In genomic region chr1:17352419-17352909, GRCh38 we compare ENCODE assay signal across 23 cellular contexts. TPM values are rescaled to one million over a fixed set of nuclear protein-coding genes. Genes with fewer than 3 reads are reported as not detected.
DNase-seq lines count a peak whose midpoint lies in the region; ATAC-seq, FAIRE-seq and TF ChIP-seq lines count a peak whose summit lies in the region.
"Had no signal": no experiment of that assay in that cellular context is flagged by ENCODE, and none has a peak within 500 bp of the region (broad histone marks: within the 10 kb centered on the region; RNA-seq: fewer than 3 reads in every experiment).

No MANE protein-coding gene starts in this region.

- 87% methylated on average over 8 of the region's 8 CpGs; no CpG with 5 or more reads in 1 of the 2 experiments for WGBS in H1 (ENCODE audit: extremely low coverage in 1 of 2, insufficient coverage in 1 of 2, insufficient read length in 1 of 2, insufficient replicate concordance in 2 of 2, low coverage in 1 of 2, low lambda C conversion rate in 2 of 2, missing lambda C conversion rate in 1 of 2), 2 experiments

- H3K4me1 ChIP-seq in BLaER1 treated with 17β-estradiol and CSF1 and Interleukin-3, amounts not matched to agents 10 nM and 100 nM = peaks cover 22 to 77% (median 59%) of the 10 kb centered on the region in 10 experiments
- H3K4me1 ChIP-seq in HEK293 (ENCODE audit: control insufficient read depth, insufficient read depth, low read length) (no peaks in the 10 kb centered on the region), H1 (replicated peaks in 1 of 4; ENCODE audit: control insufficient read depth in 3 of 4, insufficient read depth in 4 of 4, low read length in 3 of 4) (peaks cover 0 to 5% (median 1%) of the 10 kb centered on the region in 4 experiments; a peak in 1 of 7 replicates)
- H3K4me1 ChIP-seq: Caco-2 had no signal

- H2BK12ac ChIP-seq in H1 (ENCODE audit: low read depth, low read length) = 0 out of 2 replicates have a peak overlapping the region, but pooled peaks have one; percentile 39

- H4K8ac ChIP-seq in H1 (ENCODE audit: extremely low read depth, insufficient read depth, low read length) = no peak overlapping the region

- no peak overlapping the region for H3K27ac ChIP-seq in BLaER1 treated with 17β-estradiol and CSF1 and Interleukin-3, amounts not matched to agents 10 nM and 100 nM
- H3K27ac ChIP-seq in HEK293 (ENCODE audit: extremely low read depth, low read depth, low read length) (no peak overlapping the region), H1 (ENCODE audit: low read depth, low read length) (no peak overlapping the region)

- TF ChIP-seq POLR2A in H1 (IDR thresholded peaks at IDR 0.05; ENCODE audit: control extremely low read depth in 1 of 2, low read depth in 2 of 2, low read length in 2 of 2) = no peak
- TF ChIP-seq POLR2A in H54 (IDR thresholded peaks at IDR 0.05; ENCODE audit: low read depth, low read length) = no peak

- no peak overlapping the region for H2AFZ ChIP-seq in H1 (ENCODE audit: low read length)
- H2AFZ ChIP-seq: GM23338 had no signal

- TF ChIP-seq CTCF in HEK293 (tag by site-specific recombination; IDR thresholded peaks at IDR 0.05) (no peak), H1 (IDR thresholded peaks at IDR 0.05; ENCODE audit: control extremely low read depth in 1 of 3, insufficient read depth in 1 of 3, low read depth in 1 of 3, low read length in 3 of 3) (no peak)

- CTCF ChIA-PET in HEK293 (lab: Yijun Ruan, JAX) = interaction anchor here (0.6 kb wide), 1 partner anchor 16 kb away, joined by 3 read pairs; no protein-coding TSS in a partner anchor
- CTCF ChIA-PET in H1 (lab: Charles Lee; ENCODE audit: partially characterized antibody) = no interaction called here

- DNase-seq in H1 (ENCODE audit: low read depth in 1 of 2, low spot score in 2 of 2) (no peak), H54 (ENCODE audit: insufficient read length, low spot score) (no peak), NCI-H1930 (lab: John Stamatoyannopoulos, UW) (no peak), ecto neural progenitor cell (ENCODE audit: low spot score) (no peak)
- DNase-seq in stimulated activated naive B cell treated with anti-CD40 and anti-IgM and Interleukin-4, amounts not matched to agents 10 μg/mL and 1 μg/mL and 100 μg/mL, for 72 hours = no peak
- DNase-seq: 8988T; C1 segment of cervical spinal cord; Caco-2; CD4-positive, alpha-beta T cell; HCEC 1CT; HFFc6; KG1 had no signal

- no peak overlapping the region for H3K23ac ChIP-seq in H1 (ENCODE audit: insufficient read length)

- H3K27me3 Mint-ChIP-seq in stimulated activated naive B cell treated with anti-CD40 and anti-IgM and Interleukin-4, amounts not matched to agents 10 μg/mL and 1 μg/mL and 100 μg/mL, for 72 hours = peaks cover 27 to 31% of the 10 kb centered on the region in 2 donors
- H3K27me3 Mint-ChIP-seq: CD4-positive, alpha-beta T cell had no signal

- H4K91ac ChIP-seq in H1 (replicated peaks; ENCODE audit: insufficient read length, low read length) = no peak overlapping the region

- no peak overlapping the region for H3K4me3 Mint-ChIP-seq in stimulated activated naive B cell treated with anti-CD40 and anti-IgM and Interleukin-4, amounts not matched to agents 10 μg/mL and 1 μg/mL and 100 μg/mL, for 72 hours
- H3K4me3 Mint-ChIP-seq: CD4-positive, alpha-beta T cell; GM23338; HFFc6; IgD-negative memory B cell had no signal

- ATAC-seq in stimulated activated naive B cell treated with anti-CD40 and anti-IgM and Interleukin-4, amounts not matched to agents 10 μg/mL and 1 μg/mL and 100 μg/mL, for 72 hours (replicated peaks) = no peak
- ATAC-seq: GM23338 had no signal

- no peaks in the 10 kb centered on the region for H3K79me2 ChIP-seq in H1 (ENCODE audit: control insufficient read depth in 1 of 2, insufficient read depth in 2 of 2, low read length in 2 of 2)

- H3K36me3 ChIP-seq in BLaER1 treated with 17β-estradiol and CSF1 and Interleukin-3, amounts not matched to agents 10 nM and 100 nM = no peaks in the 10 kb centered on the region
- H3K36me3 ChIP-seq in HEK293 (ENCODE audit: control insufficient read depth in 2 of 2, insufficient read depth in 1 of 2, low read length in 2 of 2) = no peaks in the 10 kb centered on the region
- H3K36me3 ChIP-seq in H1 (ENCODE audit: control insufficient read depth in 2 of 4, insufficient read depth in 4 of 4, low read length in 3 of 4) = no peaks in the 10 kb centered on the region

- no peaks in the 10 kb centered on the region for H3K36me3 Mint-ChIP-seq in stimulated activated naive B cell treated with anti-CD40 and anti-IgM and Interleukin-4, amounts not matched to agents 10 μg/mL and 1 μg/mL and 100 μg/mL, for 72 hours

- H3K9me3 Mint-ChIP-seq in stimulated activated naive B cell treated with anti-CD40 and anti-IgM and Interleukin-4, amounts not matched to agents 10 μg/mL and 1 μg/mL and 100 μg/mL, for 72 hours = no peaks in the 10 kb centered on the region
- H3K9me3 Mint-ChIP-seq: CD4-positive, alpha-beta T cell; GM23338; HFFc6 had no signal

- no peaks in the 10 kb centered on the region; a peak in 1 of 22 replicates for H4K20me1 ChIP-seq in BLaER1 treated with 17β-estradiol and CSF1 and Interleukin-3, amounts not matched to agents 10 nM and 100 nM
- H4K20me1 ChIP-seq in H1 (replicated peaks in 1 of 2; ENCODE audit: control insufficient read depth in 1 of 2, insufficient read depth in 2 of 2, low read length in 2 of 2) = peaks cover 0 to 2% of the 10 kb centered on the region in 2 experiments

- H3K4me2 ChIP-seq in BLaER1 treated with 17β-estradiol and CSF1 and Interleukin-3, amounts not matched to agents 10 nM and 100 nM = peak overlapping the region in 6 of 11 experiments; percentile 12 to 56 (median 36); a peak in 9 of 22 replicates
- H3K4me2 ChIP-seq in H1 (ENCODE audit: insufficient read depth in 1 of 2, low read depth in 2 of 2, low read length in 2 of 2) = no peak overlapping the region
- H3K4me2 ChIP-seq: GM23338 had no signal

- H3K4me3 ChIP-seq in BLaER1 treated with 17β-estradiol and CSF1 and Interleukin-3, amounts not matched to agents 10 nM and 100 nM = no peak overlapping the region
- H3K4me3 ChIP-seq in HEK293 (ENCODE audit: low read depth, low read length) (no peak overlapping the region), H1 (ENCODE audit: extremely low read depth in 1 of 4, insufficient read depth in 2 of 4, low read depth in 3 of 4, low read length in 4 of 4) (no peak overlapping the region)
- H3K4me3 ChIP-seq: GM23338 had no signal

- no peak overlapping the region; the same call in 1 of the 2 replicates for H2BK20ac ChIP-seq in H1 (ENCODE audit: low read length)

- no peaks in the 10 kb centered on the region for H3K79me1 ChIP-seq in H1 (ENCODE audit: low read depth, low read length)

- H3K23me2 ChIP-seq in H1 (ENCODE audit: low read depth, low read length) = no peaks in the 10 kb centered on the region

- no peaks in the 10 kb centered on the region for H3K9me3 ChIP-seq in BLaER1 treated with 17β-estradiol and CSF1 and Interleukin-3, amounts not matched to agents 10 nM and 100 nM (replicated peaks in 1 of 11)
- H3K9me3 ChIP-seq in HEK293 (ENCODE audit: control insufficient read depth, insufficient read depth, low read depth, low read length) = no peaks in the 10 kb centered on the region
- no peaks in the 10 kb centered on the region for H3K9me3 ChIP-seq in H1 (ENCODE audit: insufficient read depth in 2 of 2, low read depth in 1 of 2, low read length in 1 of 2)
- H3K9me3 ChIP-seq: Caco-2 had no signal

- H2BK15ac ChIP-seq in H1 (ENCODE audit: low read length) = 0 out of 2 replicates have a peak overlapping the region, but pooled peaks have one; percentile 16

- no peak overlapping the region for H3K18ac ChIP-seq in H1 (ENCODE audit: extremely low read depth, low read length)

- no peak overlapping the region for H2BK5ac ChIP-seq in H1 (ENCODE audit: low read depth, low read length)

- H2BK120ac ChIP-seq in H1 (replicated peaks; ENCODE audit: low read depth, low read length) = no peak overlapping the region

- no peak overlapping the region for H3K56ac ChIP-seq in H1 (replicated peaks; ENCODE audit: insufficient read length, low read depth, low read length)

- no peak overlapping the region for H3K4ac ChIP-seq in H1 (replicated peaks; ENCODE audit: insufficient read length, low read depth, low read length)

- no peak overlapping the region for H3K14ac ChIP-seq in H1 (ENCODE audit: insufficient read length)

- no peak for TF ChIP-seq RAD21 in H1 (IDR thresholded peaks at IDR 0.05 in 1 of 2, conservative IDR thresholded peaks at IDR 0.05 in 1 of 2; ENCODE audit: low read depth in 2 of 2, low read length in 2 of 2)

- H3K4me1 Mint-ChIP-seq in stimulated activated naive B cell treated with anti-CD40 and anti-IgM and Interleukin-4, amounts not matched to agents 10 μg/mL and 1 μg/mL and 100 μg/mL, for 72 hours = peaks cover 18 to 41% of the 10 kb centered on the region in 2 donors

- FAIRE-seq in H1 (lab: Jason Lieb, UNC) (no peak), H54 (lab: Jason Lieb, UNC) (no peak)
- FAIRE-seq: D721Med, G401.6, GM12891, GM18507, HTR-8/SVneo had no signal

- H2AK5ac ChIP-seq in H1 (ENCODE audit: low read depth, low read length) = no peak overlapping the region; the same call in 1 of the 2 replicates

- no peak for TF ChIP-seq EP300 in H1 (IDR thresholded peaks at IDR 0.05; ENCODE audit: borderline replicate concordance in 1 of 2, low read depth in 2 of 2, low read length in 2 of 2)

- peak overlapping the region; percentile 25 for H3K27ac Mint-ChIP-seq in stimulated activated naive B cell treated with anti-CD40 and anti-IgM and Interleukin-4, amounts not matched to agents 10 μg/mL and 1 μg/mL and 100 μg/mL, for 72 hours
- H3K27ac Mint-ChIP-seq: CD4-positive, alpha-beta T cell; GM23338; HFFc6 had no signal

- 0 out of 22 replicates have a peak overlapping the region, but pooled peaks of 2 of the 11 experiments have one; percentile 16 to 24 for H3K9ac ChIP-seq in BLaER1 treated with 17β-estradiol and CSF1 and Interleukin-3, amounts not matched to agents 10 nM and 100 nM
- no peak overlapping the region for H3K9ac ChIP-seq in H1 (replicated peaks in 1 of 4; ENCODE audit: extremely low read depth in 1 of 4, low read depth in 3 of 4, low read length in 3 of 4)

- H4K5ac ChIP-seq in H1 (ENCODE audit: insufficient read length, low read depth, low read length) = no peak overlapping the region

- no peaks in the 10 kb centered on the region for H3K27me3 ChIP-seq in BLaER1 treated with 17β-estradiol and CSF1 and Interleukin-3, amounts not matched to agents 10 nM and 100 nM
- H3K27me3 ChIP-seq in H1 (replicated peaks in 1 of 4; ENCODE audit: control insufficient read depth in 3 of 4, extremely low read depth in 1 of 4, insufficient read depth in 3 of 4, low read length in 3 of 4) = no peaks in the 10 kb centered on the region

- POLR2A ChIA-PET in HEK293 (lab: Yijun Ruan, JAX) (no interaction called here), H1 (lab: Charles Lee; ENCODE audit: partially characterized antibody) (no interaction called here)

RNA-seq across cellular contexts. Expression of gene PADI6, which starts 19.5 kb away (rescaled TPM):
- total RNA-seq in H1 (2021; fragmentation: NEBNext Ultra II Directional; extraction: Animal tissue kit (Norgen Biotek cat#: 25700)) = not detected in 2 replicates
- not detected in 2 replicates for polyA plus RNA-seq in H1 (2011; rRNA removed)
- not detected for polyA plus RNA-seq in H1 (2011; cell fraction: cytosol; rRNA removed)
- polyA plus RNA-seq in H1 (2011; cell fraction: nucleus; rRNA removed) = not detected
- not detected in 4 replicates for polyA plus RNA-seq in H1 (2012, experiment 1 of 2)
- polyA plus RNA-seq in H1 (2012, experiment 2 of 2) = not detected
- not detected for polyA plus RNA-seq in H1 (2013, experiment 1 of 2)
- not detected for polyA plus RNA-seq in H1 (2013, experiment 2 of 2)
- not detected in 2 replicates for polyA minus RNA-seq in H1 (2011; rRNA and poly(A)+ RNA removed)
- polyA minus RNA-seq in H1 (2011; cell fraction: cytosol; rRNA and poly(A)+ RNA removed) = not detected
- polyA minus RNA-seq in H1 (2011; cell fraction: nucleus; rRNA and poly(A)+ RNA removed) = not detected
- total RNA-seq: A673; Caco-2; CD4-positive, alpha-beta T cell; GM23338; HFFc6 had no signal
- polyA plus RNA-seq: AG04450, GM23338, IgD-negative memory B cell had no signal

RNA-seq across cellular contexts. Expression of gene PADI4, which starts 44.5 kb away (rescaled TPM):
- not detected in 2 replicates for total RNA-seq in H1 (2021; fragmentation: NEBNext Ultra II Directional; extraction: Animal tissue kit (Norgen Biotek cat#: 25700))
- polyA plus RNA-seq in H1 (2011; rRNA removed) = 0.17 and 0.29 TPM in 2 replicates
- polyA plus RNA-seq in H1 (2011; cell fraction: cytosol; rRNA removed) = 0.18 TPM
- 0.11 TPM for polyA plus RNA-seq in H1 (2011; cell fraction: nucleus; rRNA removed)
- 0.06 to 0.25 TPM (median 0.20 TPM) in 3 of 4 replicates, not detected in the other for polyA plus RNA-seq in H1 (2012, experiment 1 of 2)
- 0.07 TPM for polyA plus RNA-seq in H1 (2012, experiment 2 of 2)
- polyA plus RNA-seq in H1 (2013, experiment 1 of 2) = 0.39 TPM
- 0.29 TPM for polyA plus RNA-seq in H1 (2013, experiment 2 of 2)
- polyA minus RNA-seq in H1 (2011; rRNA and poly(A)+ RNA removed) = 0.41 TPM in 1 of 2 replicates, not detected in the other
- polyA minus RNA-seq in H1 (2011; cell fraction: cytosol; rRNA and poly(A)+ RNA removed) = not detected
- polyA minus RNA-seq in H1 (2011; cell fraction: nucleus; rRNA and poly(A)+ RNA removed) = not detected
- total RNA-seq: A673, Caco-2, HFFc6 had no signal
- polyA plus RNA-seq: AG04450 had no signal

Comparison
In these comparisons a context has a peak if more than half of its experiments do, and no peak if none do; other contexts are left out.
1. H3K4me2 ChIP-seq: peak in BLaER1 treated with 17β-estradiol and CSF1 and Interleukin-3, amounts not matched to agents 10 nM and 100 nM (6 of 11); none in H1 (0 of 2).